ENCODE assay signal across 14 cellular contexts in genomic region chr11:72217856-72218745, GRCh38. TPM values are rescaled to one million over a fixed set of nuclear protein-coding genes. Genes with fewer than 3 reads are reported as not detected.
DNase-seq lines count a peak whose midpoint lies in the region; ATAC-seq and TF ChIP-seq lines count a peak whose summit lies in the region.
"Had no signal": no experiment of that assay in that cellular context is flagged by ENCODE, and none has a peak within 500 bp of the region (broad histone marks: within the 10 kb centered on the region; RNA-seq: fewer than 3 reads in every experiment).

No MANE protein-coding gene starts in this region.

- H3K4me1 Mint-ChIP-seq in endodermal cell: peaks cover 23% of the 10 kb centered on the region

- peaks cover 33% of the 10 kb centered on the region for H3K27me3 Mint-ChIP-seq in endodermal cell (ENCODE audit: insufficient read depth)

- no peaks in the 10 kb centered on the region for H4K20me1 ChIP-seq in DOHH2 (ENCODE audit: control insufficient read depth, insufficient read depth, low read depth, low read length)

- H3K4me3 Mint-ChIP-seq in endodermal cell: no peak overlapping the region

- no peak for ATAC-seq in HG03159 (IDR thresholded peaks at IDR 0.05; ENCODE audit: unreplicated experiment)
- ATAC-seq in HG02870 (IDR thresholded peaks at IDR 0.05; ENCODE audit: unreplicated experiment): no peak
- ATAC-seq: activated CD4-positive, CD25-positive, alpha-beta regulatory T cell treated with anti-CD3 and anti-CD28 coated beads, Interleukin-2, amount 50 U/mL, for 24 hours had no signal

- H3K9me2 ChIP-seq in DOHH2 (replicated peaks; ENCODE audit: control insufficient read depth, low read length): no peaks in the 10 kb centered on the region

- H3K27me3 ChIP-seq in DOHH2 (ENCODE audit: control insufficient read depth, low read length) (peaks cover 11% of the 10 kb centered on the region), endodermal cell (ENCODE audit: control insufficient read depth, insufficient read depth, low read length, poor library complexity, severe bottlenecking) (peaks cover 13% of the 10 kb centered on the region), parathyroid adenoma (ENCODE audit: control insufficient read depth, insufficient read depth, low read length) (no peaks in the 10 kb centered on the region)

- H3K4me1 ChIP-seq in DOHH2 (ENCODE audit: control insufficient read depth, low read length) (peaks cover 33% of the 10 kb centered on the region), endodermal cell (ENCODE audit: control insufficient read depth, insufficient read depth, low read length) (peaks cover 10% of the 10 kb centered on the region), parathyroid adenoma (peaks cover 3% of the 10 kb centered on the region)

- DNase-seq in MV-4-11 (lab: John Stamatoyannopoulos, UW) (peak; percentile 82), endodermal cell (peak; percentile 19), cerebellum (ENCODE audit: low spot score) (no peak)
- DNase-seq in stimulated activated CD4-positive, alpha-beta T cell treated with anti-CD3 and anti-CD28 coated beads, Interleukin-4, amount 100 ng/mL, for 1 hour: no peak
- DNase-seq: mesenchymal stem cell; stimulated activated CD4-positive, alpha-beta T cell treated with anti-CD3 and anti-CD28 coated beads, Interleukin-4, amount 100 ng/mL, for 4 hours had no signal

- H3K9me3 ChIP-seq in DOHH2 (ENCODE audit: control insufficient read depth, insufficient read depth, low read length) (no peaks in the 10 kb centered on the region), endodermal cell (ENCODE audit: control insufficient read depth, low read length) (no peaks in the 10 kb centered on the region), parathyroid adenoma (ENCODE audit: control insufficient read depth, low read length) (no peaks in the 10 kb centered on the region)

- H3K36me3 ChIP-seq in DOHH2 (ENCODE audit: control insufficient read depth, low read length) (0 out of 2 replicates have a peak, but pooled peaks cover 3% of the 10 kb centered on the region), endodermal cell (ENCODE audit: control insufficient read depth, insufficient read depth, low read length) (no peaks in the 10 kb centered on the region), parathyroid adenoma (ENCODE audit: control insufficient read depth, insufficient read depth, low read length) (no peaks in the 10 kb centered on the region)

- no peak for TF ChIP-seq CTCF in DOHH2 (IDR thresholded peaks at IDR 0.05; ENCODE audit: low read depth, low read length, poor library complexity, severe bottlenecking)
- no peak for TF ChIP-seq CTCF in endodermal cell (conservative IDR thresholded peaks at IDR 0.05)
- no peak for TF ChIP-seq CTCF in parathyroid adenoma (IDR thresholded peaks at IDR 0.05)

- no peaks in the 10 kb centered on the region for H3K36me3 Mint-ChIP-seq in endodermal cell (ENCODE audit: low read depth)

- WGBS in endodermal cell (ENCODE audit: insufficient coverage in 1 of 2, insufficient read length in 1 of 2), 2 experiments: 86 to 100% methylated on average over 2 to 7 of the region's 7 CpGs

- H3F3A ChIP-seq in DOHH2 (ENCODE audit: control insufficient read depth, insufficient read depth): no peaks in the 10 kb centered on the region

- H3K9ac ChIP-seq in endodermal cell (ENCODE audit: extremely low read depth, low read length, poor library complexity, severe bottlenecking) (no peak overlapping the region), parathyroid adenoma (no peak overlapping the region)

- H3K27ac ChIP-seq in DOHH2 (ENCODE audit: low read depth, low read length) (no peak overlapping the region), endodermal cell (ENCODE audit: low read depth, low read length) (no peak overlapping the region), parathyroid adenoma (no peak overlapping the region)

- H3K27ac Mint-ChIP-seq in endodermal cell: no peak overlapping the region

- H3K4me2 ChIP-seq in DOHH2 (ENCODE audit: low read length) (0 out of 2 replicates have a peak overlapping the region, but pooled peaks have one; percentile 10), parathyroid adenoma (ENCODE audit: low read length) (no peak overlapping the region)

- H2AFZ ChIP-seq in parathyroid adenoma: peak overlapping the region; percentile 33

- H3K79me2 ChIP-seq in DOHH2 (ENCODE audit: control insufficient read depth, low read length): peaks cover 14% of the 10 kb centered on the region
- no peaks in the 10 kb centered on the region for H3K79me2 ChIP-seq in parathyroid adenoma

- H3K4me3 ChIP-seq in DOHH2 (ENCODE audit: low read length) (no peak overlapping the region), endodermal cell (ENCODE audit: low read length) (no peak overlapping the region), parathyroid adenoma (ENCODE audit: low read depth, low read length) (no peak overlapping the region)

- H3K9me3 Mint-ChIP-seq in endodermal cell: no peaks in the 10 kb centered on the region

RNA-seq across cellular contexts. Expression of gene FOLR2, which starts 1.5 kb away (rescaled TPM):
- total RNA-seq in endodermal cell: not detected
- not detected for polyA plus RNA-seq in endodermal cell (2013, experiment 1 of 2)
- not detected for polyA plus RNA-seq in endodermal cell (2013, experiment 2 of 2)
- 7.3 TPM for total RNA-seq in cerebellum
- total RNA-seq: endothelial cell of umbilical vein, NCI-H460, pulmonary artery endothelial cell had no signal
- polyA plus RNA-seq: endothelial cell of umbilical vein had no signal

RNA-seq across cellular contexts. Expression of gene INPPL1, which starts 6.5 kb away (rescaled TPM):
- total RNA-seq in endodermal cell (100 to 1,000 TPM; 230 to 325 TPM), cerebellum (23.9 TPM)
- polyA plus RNA-seq in endodermal cell (2013, experiment 1 of 2): 149 TPM
- 148 TPM for polyA plus RNA-seq in endodermal cell (2013, experiment 2 of 2)

RNA-seq across cellular contexts. Expression of gene PHOX2A, which starts 25.9 kb away (rescaled TPM):
- under 1 TPM in 1 of 2 donors, not detected in 1; 0.92 TPM for total RNA-seq in endodermal cell
- polyA plus RNA-seq in endodermal cell (2013, experiment 1 of 2): 1.7 TPM
- 1.9 TPM for polyA plus RNA-seq in endodermal cell (2013, experiment 2 of 2)
- total RNA-seq in cerebellum: not detected
- total RNA-seq: endothelial cell of umbilical vein, NCI-H460, pulmonary artery endothelial cell had no signal
- polyA plus RNA-seq: endothelial cell of umbilical vein had no signal

RNA-seq across cellular contexts. Expression of gene FOLR1, which starts 26.2 kb away (rescaled TPM):
- total RNA-seq in endodermal cell (10 to 100 TPM; 13.8 to 19.3 TPM), cerebellum (0.82 TPM)
- 5.8 TPM for polyA plus RNA-seq in endodermal cell (2013, experiment 1 of 2)
- 4.8 TPM for polyA plus RNA-seq in endodermal cell (2013, experiment 2 of 2)
- total RNA-seq: endothelial cell of umbilical vein, NCI-H460, pulmonary artery endothelial cell had no signal
- polyA plus RNA-seq: endothelial cell of umbilical vein had no signal

Comparison
In these comparisons a context has a peak if more than half of its experiments do, and no peak if none do; other contexts are left out.
1. DNase-seq: peak in MV-4-11 (single experiment) and endodermal cell (single experiment); none in stimulated activated CD4-positive, alpha-beta T cell treated with anti-CD3 and anti-CD28 coated beads, Interleukin-4, amount 100 ng/mL, for 1 hour (single experiment) and cerebellum (single experiment).